In the genomic region with DNA sequence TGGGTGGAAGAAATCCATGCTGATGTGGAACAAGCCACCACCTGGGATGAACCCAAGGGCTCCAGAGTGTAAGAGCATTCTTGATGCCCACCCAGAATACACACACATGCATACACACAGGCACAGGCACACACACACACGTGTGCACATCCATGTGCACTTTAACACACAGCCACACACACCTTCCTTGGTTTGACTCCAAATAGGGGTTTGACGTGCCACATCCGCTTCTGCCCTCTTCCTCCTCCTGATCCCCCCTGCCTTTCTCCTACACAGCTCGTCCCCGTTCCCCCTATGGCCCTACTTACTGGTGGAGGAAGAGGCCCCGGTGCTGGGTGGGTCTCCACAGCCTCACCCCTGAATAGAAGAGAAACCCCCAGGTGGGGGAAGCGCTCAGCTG, we compare ENCODE assay signal across 18 cellular contexts. TPM values are rescaled to one million over a fixed set of nuclear protein-coding genes. Genes with fewer than 3 reads are reported as not detected.
DNase-seq lines count a peak whose midpoint lies in the region; ATAC-seq and TF ChIP-seq lines count a peak whose summit lies in the region.
"Had no signal": no experiment of that assay in that cellular context is flagged by ENCODE, and none has a peak within 500 bp of the region (broad histone marks: within the 10 kb centered on the region; RNA-seq: fewer than 3 reads in every experiment).

No MANE protein-coding gene starts in this region.

- no peak for DNase-seq in activated CD4-positive, alpha-beta T cell treated with anti-CD3 and anti-CD28 coated beads for 36 hours
- no peak for DNase-seq in activated CD4-positive, alpha-beta T cell treated with anti-CD3 and anti-CD28 coated beads, Interleukin-2, amount 50 U/mL, for 4 hours
- peak; percentile 42 for DNase-seq in activated CD8-positive, alpha-beta T cell treated with anti-CD3 and anti-CD28 coated beads, Interleukin-2, amount 10 ng/mL, durations not matched to agents 7 days and 5 days
- DNase-seq in naive thymus-derived CD8-positive, alpha-beta T cell: peak in 1 of 10 donors; percentile 58
- DNase-seq in NCI-H345 (lab: John Stamatoyannopoulos, UW): no peak
- no peak for DNase-seq in WTC11 (ENCODE audit: low spot score)
- no peak for DNase-seq in coronary artery (ENCODE audit: low spot score)
- DNase-seq: colonic mucosa, DMS79, NCI-H1092, SW 1271, upper lobe of left lung had no signal

- TF ChIP-seq CTCF in WTC11 (IDR thresholded peaks at IDR 0.05) (no peak), coronary artery (IDR thresholded peaks at IDR 0.05) (no peak)

- no peaks in the 10 kb centered on the region for H3K27me3 Mint-ChIP-seq in activated CD4-positive, alpha-beta T cell treated with anti-CD3 and anti-CD28 coated beads for 36 hours
- H3K27me3 Mint-ChIP-seq in activated CD8-positive, alpha-beta T cell treated with anti-CD3 and anti-CD28 coated beads, Interleukin-2, amount 10 ng/mL, durations not matched to agents 7 days and 5 days (ENCODE audit: low read depth): no peaks in the 10 kb centered on the region
- H3K27me3 Mint-ChIP-seq in naive thymus-derived CD8-positive, alpha-beta T cell: no peaks in the 10 kb centered on the region
- no peaks in the 10 kb centered on the region; the same call in 1 of the 2 replicates for H3K27me3 Mint-ChIP-seq in WTC11 (ENCODE audit: low read depth)

- H3K36me3 Mint-ChIP-seq in activated CD4-positive, alpha-beta T cell treated with anti-CD3 and anti-CD28 coated beads for 36 hours (ENCODE audit: low read depth): no peaks in the 10 kb centered on the region
- H3K36me3 Mint-ChIP-seq in activated CD8-positive, alpha-beta T cell treated with anti-CD3 and anti-CD28 coated beads, Interleukin-2, amount 10 ng/mL, durations not matched to agents 7 days and 5 days (ENCODE audit: low read depth): peaks cover 4% of the 10 kb centered on the region
- H3K36me3 Mint-ChIP-seq in naive thymus-derived CD8-positive, alpha-beta T cell: no peaks in the 10 kb centered on the region
- no peaks in the 10 kb centered on the region for H3K36me3 Mint-ChIP-seq in WTC11

- peak overlapping the region; percentile 88 for H3K27ac Mint-ChIP-seq in activated CD4-positive, alpha-beta T cell treated with anti-CD3 and anti-CD28 coated beads for 36 hours
- peak overlapping the region; percentile 97 for H3K27ac Mint-ChIP-seq in activated CD8-positive, alpha-beta T cell treated with anti-CD3 and anti-CD28 coated beads, Interleukin-2, amount 10 ng/mL, durations not matched to agents 7 days and 5 days
- H3K27ac Mint-ChIP-seq in naive thymus-derived CD8-positive, alpha-beta T cell: peak overlapping the region; percentile 77 to 95 (median 90)
- H3K27ac Mint-ChIP-seq in WTC11: no peak overlapping the region

- no peak overlapping the region for H3K4me3 ChIP-seq in coronary artery
- H3K4me3 ChIP-seq: colonic mucosa, prostate gland, upper lobe of left lung had no signal

- peak overlapping the region; percentile 38 for H3K4me3 Mint-ChIP-seq in activated CD4-positive, alpha-beta T cell treated with anti-CD3 and anti-CD28 coated beads for 36 hours
- H3K4me3 Mint-ChIP-seq in activated CD8-positive, alpha-beta T cell treated with anti-CD3 and anti-CD28 coated beads, Interleukin-2, amount 10 ng/mL, durations not matched to agents 7 days and 5 days: peak overlapping the region; percentile 63
- H3K4me3 Mint-ChIP-seq in naive thymus-derived CD8-positive, alpha-beta T cell: peak overlapping the region in 9 of 10 donors; percentile 67 to 78 (median 71)
- no peak overlapping the region for H3K4me3 Mint-ChIP-seq in WTC11

- no peaks in the 10 kb centered on the region for H3K9me3 Mint-ChIP-seq in activated CD4-positive, alpha-beta T cell treated with anti-CD3 and anti-CD28 coated beads for 36 hours (ENCODE audit: low read depth)
- H3K9me3 Mint-ChIP-seq in activated CD8-positive, alpha-beta T cell treated with anti-CD3 and anti-CD28 coated beads, Interleukin-2, amount 10 ng/mL, durations not matched to agents 7 days and 5 days (ENCODE audit: insufficient read depth): peaks cover 4% of the 10 kb centered on the region
- no peaks in the 10 kb centered on the region for H3K9me3 Mint-ChIP-seq in naive thymus-derived CD8-positive, alpha-beta T cell
- no peaks in the 10 kb centered on the region for H3K9me3 Mint-ChIP-seq in WTC11

- intact Hi-C loops in activated CD4-positive, alpha-beta T cell treated with anti-CD3 and anti-CD28 coated beads for 36 hours (cut with DNase I, micrococcal nuclease): loop anchor here in 1 of 2 experiments (5.0 to 10.0 kb wide), 2 partner anchors 76 to 304 kb away; no protein-coding TSS in a partner anchor

- H3K27ac ChIP-seq in coronary artery: no peak overlapping the region
- H3K27ac ChIP-seq: 22Rv1, colonic mucosa, epithelial cell of prostate, prostate gland, RWPE1, upper lobe of left lung had no signal

- CTCF ChIA-PET in activated CD4-positive, alpha-beta T cell treated with anti-CD3 and anti-CD28 coated beads for 36 hours (lab: Charles Lee): interaction anchor here (0.7 kb wide), 1 partner anchor 19 kb away, joined by 3 read pairs; no protein-coding TSS in a partner anchor
- CTCF ChIA-PET in activated CD8-positive, alpha-beta T cell treated with anti-CD3 and anti-CD28 coated beads, Interleukin-2, amount 10 ng/mL, durations not matched to agents 7 days and 5 days (lab: Charles Lee): interaction anchor here (0.7 to 2.0 kb wide), 5 partner anchors 19 to 52 kb away, joined by 3 to 32 read pairs (median 4); a partner anchor contains a TSS
- CTCF ChIA-PET in WTC11 (lab: Charles Lee): no interaction called here

- peaks cover 30% of the 10 kb centered on the region for H3K4me1 Mint-ChIP-seq in activated CD4-positive, alpha-beta T cell treated with anti-CD3 and anti-CD28 coated beads for 36 hours
- H3K4me1 Mint-ChIP-seq in activated CD8-positive, alpha-beta T cell treated with anti-CD3 and anti-CD28 coated beads, Interleukin-2, amount 10 ng/mL, durations not matched to agents 7 days and 5 days (ENCODE audit: low read depth): peaks cover 39% of the 10 kb centered on the region
- H3K4me1 Mint-ChIP-seq in naive thymus-derived CD8-positive, alpha-beta T cell: peaks cover 20 to 33% (median 29%) of the 10 kb centered on the region in 4 donors
- H3K4me1 Mint-ChIP-seq in WTC11: peaks cover 12% of the 10 kb centered on the region

- ATAC-seq in activated CD4-positive, alpha-beta T cell treated with anti-CD3 and anti-CD28 coated beads for 36 hours: no peak
- ATAC-seq in HG03457 (IDR thresholded peaks at IDR 0.05; ENCODE audit: unreplicated experiment): peak; percentile 19
- ATAC-seq in activated CD8-positive, alpha-beta T cell treated with anti-CD3 and anti-CD28 coated beads, Interleukin-2, amount 10 ng/mL, durations not matched to agents 7 days and 5 days: peak; percentile 35
- ATAC-seq in naive thymus-derived CD8-positive, alpha-beta T cell: peak; percentile 34 to 39
- no peak for ATAC-seq in WTC11

- POLR2A ChIA-PET in activated CD4-positive, alpha-beta T cell treated with anti-CD3 and anti-CD28 coated beads for 36 hours (lab: Charles Lee): no interaction called here
- POLR2A ChIA-PET in activated CD8-positive, alpha-beta T cell treated with anti-CD3 and anti-CD28 coated beads, Interleukin-2, amount 10 ng/mL, durations not matched to agents 7 days and 5 days (lab: Charles Lee): interaction anchor here (0.7 to 3.2 kb wide), 10 partner anchors 12 to 483 kb away, joined by 3 to 27 read pairs (median 4); a partner anchor contains a TSS
- POLR2A ChIA-PET in naive thymus-derived CD8-positive, alpha-beta T cell (lab: Charles Lee): interaction anchor here (1.2 to 3.1 kb wide), 3 partner anchors 14 to 55 kb away, joined by 4 to 17 read pairs (median 5); a partner anchor contains a TSS
- POLR2A ChIA-PET in WTC11 (lab: Charles Lee): no interaction called here

TF ChIP-seq in WTC11, 78 proteins besides CTCF, POLR2A, EP300 and RAD21 (continues in another document):
- TF ChIP-seq ESRRA (CRISPR knock-in tag; IDR thresholded peaks at IDR 0.05; ENCODE audit: borderline replicate concordance) (no peak), NR1H2 (CRISPR knock-in tag; IDR thresholded peaks at IDR 0.05) (no peak), ETV6 (CRISPR knock-in tag; IDR thresholded peaks at IDR 0.05) (no peak), FOXJ3 (CRISPR knock-in tag; IDR thresholded peaks at IDR 0.05; ENCODE audit: borderline replicate concordance) (no peak), GABPB1 (CRISPR knock-in tag; IDR thresholded peaks at IDR 0.05) (no peak), NR2C2 (CRISPR knock-in tag; IDR thresholded peaks at IDR 0.05) (no peak), ZBTB21 (CRISPR knock-in tag; IDR thresholded peaks at IDR 0.05; ENCODE audit: borderline replicate concordance) (no peak), TP53 (CRISPR knock-in tag; IDR thresholded peaks at IDR 0.05) (no peak), SMAD3 (CRISPR knock-in tag; IDR thresholded peaks at IDR 0.05; ENCODE audit: borderline replicate concordance) (no peak), NFYB (CRISPR knock-in tag; conservative IDR thresholded peaks at IDR 0.05; ENCODE audit: low read depth) (no peak), KAT7 (CRISPR knock-in tag; IDR thresholded peaks at IDR 0.05; ENCODE audit: borderline replicate concordance) (no peak)

RNA-seq across cellular contexts. Expression of a gene that starts 16.0 kb away (rescaled TPM):
- total RNA-seq in activated CD4-positive, alpha-beta T cell treated with anti-CD3 and anti-CD28 coated beads for 36 hours: not detected
- total RNA-seq in activated CD8-positive, alpha-beta T cell treated with anti-CD3 and anti-CD28 coated beads, Interleukin-2, amount 10 ng/mL, durations not matched to agents 7 days and 5 days: not detected
- not detected for total RNA-seq in naive thymus-derived CD8-positive, alpha-beta T cell
- polyA plus RNA-seq in naive thymus-derived CD8-positive, alpha-beta T cell: not detected
- 0.07 to 0.41 TPM in 2 of 3 replicates, not detected in the other for total RNA-seq in WTC11 (2021)
- total RNA-seq: colonic mucosa, prostate gland, upper lobe of left lung had no signal
- polyA plus RNA-seq: BJ had no signal

RNA-seq across cellular contexts. Expression of a gene that starts 19.3 kb away (rescaled TPM):
- 10 to 100 TPM; 46.5 to 54.2 TPM for total RNA-seq in activated CD4-positive, alpha-beta T cell treated with anti-CD3 and anti-CD28 coated beads for 36 hours
- 10 to 100 TPM; 93.8 to 94.3 TPM for total RNA-seq in activated CD8-positive, alpha-beta T cell treated with anti-CD3 and anti-CD28 coated beads, Interleukin-2, amount 10 ng/mL, durations not matched to agents 7 days and 5 days
- total RNA-seq in naive thymus-derived CD8-positive, alpha-beta T cell: 100 to 1,000 TPM; 142 to 146 TPM
- 100 to 1,000 TPM; 137 to 176 (median 171) TPM for polyA plus RNA-seq in naive thymus-derived CD8-positive, alpha-beta T cell
- 29.8 to 33.9 TPM (median 30.4 TPM) in 3 replicates for total RNA-seq in WTC11 (2021)

RNA-seq across cellular contexts. Expression of a gene that starts 54.2 kb away (rescaled TPM):
- 100 to 1,000 TPM; 184 to 238 TPM for total RNA-seq in activated CD4-positive, alpha-beta T cell treated with anti-CD3 and anti-CD28 coated beads for 36 hours
- total RNA-seq in activated CD8-positive, alpha-beta T cell treated with anti-CD3 and anti-CD28 coated beads, Interleukin-2, amount 10 ng/mL, durations not matched to agents 7 days and 5 days: 100 to 1,000 TPM; 171 to 176 TPM
- total RNA-seq in naive thymus-derived CD8-positive, alpha-beta T cell: 10 to 100 TPM; 90.0 to 93.6 TPM
- 10 to 100 TPM; 47.5 to 50.1 (median 49.7) TPM for polyA plus RNA-seq in naive thymus-derived CD8-positive, alpha-beta T cell
- 94.9 to 113 TPM (median 104 TPM) in 3 replicates for total RNA-seq in WTC11 (2021)

Comparison
In these comparisons a context has a peak if more than half of its experiments do, and no peak if none do; other contexts are left out.
1. ATAC-seq: peak in HG03457 (single experiment), activated CD8-positive, alpha-beta T cell treated with anti-CD3 and anti-CD28 coated beads, Interleukin-2, amount 10 ng/mL, durations not matched to agents 7 days and 5 days (single experiment) and naive thymus-derived CD8-positive, alpha-beta T cell (2 of 2); none in activated CD4-positive, alpha-beta T cell treated with anti-CD3 and anti-CD28 coated beads for 36 hours (single experiment) and WTC11 (single experiment).
2. POLR2A ChIA-PET loops: an anchor here in activated CD8-positive, alpha-beta T cell treated with anti-CD3 and anti-CD28 coated beads, Interleukin-2, amount 10 ng/mL, durations not matched to agents 7 days and 5 days (0.7 to 3.2 kb wide) and naive thymus-derived CD8-positive, alpha-beta T cell (1.2 to 3.1 kb wide); none called in activated CD4-positive, alpha-beta T cell treated with anti-CD3 and anti-CD28 coated beads for 36 hours and WTC11.